Comparison of ENCODE assay signal across 16 cellular contexts in genomic region chr4:85776579-85776978, GRCh38.
DNase-seq lines count a peak whose midpoint lies in the region; ATAC-seq and TF ChIP-seq lines count a peak whose summit lies in the region.
"Had no signal": no experiment of that assay in that cellular context is flagged by ENCODE, and none has a peak within 500 bp of the region (broad histone marks: within the 10 kb centered on the region; RNA-seq: fewer than 3 reads in every experiment).

No MANE protein-coding gene starts in this region.

- H3K36me3 ChIP-seq in mammary epithelial cell (ENCODE audit: insufficient read depth, low read length) (no peaks in the 10 kb centered on the region), osteoblast (ENCODE audit: insufficient read depth, low read length) (no peaks in the 10 kb centered on the region)
- H3K36me3 ChIP-seq: BLaER1, stomach had no signal

- peak overlapping the region; percentile 0 to 79 (median 1) for H3K27ac Mint-ChIP-seq in IgD-negative memory B cell
- H3K27ac Mint-ChIP-seq in activated naive CD4-positive, alpha-beta T cell treated with anti-CD3 and anti-CD28 coated beads, Interleukin-2, amount 10 ng/mL, durations not matched to agents 7 days and 5 days = no peak overlapping the region
- H3K27ac Mint-ChIP-seq in activated CD8-positive, alpha-beta memory T cell treated with anti-CD3 and anti-CD28 coated beads, Interleukin-2, amount 10 ng/mL, durations not matched to agents 7 days and 5 days = no peak overlapping the region
- H3K27ac Mint-ChIP-seq: activated CD4-positive, alpha-beta memory T cell treated with anti-CD3 and anti-CD28 coated beads, Interleukin-2, amount 10 ng/mL, durations not matched to agents 7 days and 5 days; activated naive CD4-positive, alpha-beta T cell treated with anti-CD3 and anti-CD28 coated beads, Interleukin-2, amount 50 U/mL, for 24 hours had no signal

- dilution Hi-C loops in mammary epithelial cell (cut with HindIII; ENCODE audit: low sequenced_read_pairs) = no loop called here

- BruUV-seq in mammary epithelial cell (replicated peaks; lab: Mats Ljungman, UMichigan) = no TSS peak

- H3K27ac ChIP-seq in mammary epithelial cell (ENCODE audit: insufficient read depth, low read depth, low read length) = peak overlapping the region; percentile 3
- peak overlapping the region; percentile 21 for H3K27ac ChIP-seq in osteoblast (ENCODE audit: low read depth, low read length)
- H3K27ac ChIP-seq: BLaER1 had no signal

- H3K4me3 ChIP-seq in mammary epithelial cell (replicated peaks in 1 of 3; ENCODE audit: insufficient read depth in 1 of 3, low read depth in 2 of 3, low read length in 3 of 3) (no peak overlapping the region), osteoblast (ENCODE audit: insufficient read depth, low read length) (no peak overlapping the region)
- H3K4me3 ChIP-seq: BLaER1, stomach had no signal

- CTCF ChIA-PET in mammary epithelial cell (lab: Charles Lee; ENCODE audit: low non-redundant PET) = no interaction called here
- CTCF ChIA-PET in activated naive CD4-positive, alpha-beta T cell treated with anti-CD3 and anti-CD28 coated beads, Interleukin-2, amount 10 ng/mL, durations not matched to agents 7 days and 5 days (lab: Charles Lee) = no interaction called here
- CTCF ChIA-PET in activated CD8-positive, alpha-beta memory T cell treated with anti-CD3 and anti-CD28 coated beads, Interleukin-2, amount 10 ng/mL, durations not matched to agents 7 days and 5 days (lab: Charles Lee) = no interaction called here

- TF ChIP-seq CTCF in mammary epithelial cell (conservative IDR thresholded peaks at IDR 0.05 in 1 of 2, IDR thresholded peaks at IDR 0.05 in 1 of 2; ENCODE audit: extremely low read depth in 1 of 2, insufficient read depth in 1 of 2, low read depth in 1 of 2, low read length in 2 of 2) = no peak
- no peak for TF ChIP-seq CTCF in osteoblast (IDR thresholded peaks at IDR 0.05; ENCODE audit: extremely low read depth, low read depth, low read length)

- no peak overlapping the region for H3K9ac ChIP-seq in mammary epithelial cell (ENCODE audit: insufficient read depth, low read length)
- H3K9ac ChIP-seq: BLaER1 had no signal

- H3K9me3 Mint-ChIP-seq in IgD-negative memory B cell = peaks cover 0 to 3% (median 3%) of the 10 kb centered on the region in 3 donors
- H3K9me3 Mint-ChIP-seq in activated naive CD4-positive, alpha-beta T cell treated with anti-CD3 and anti-CD28 coated beads, Interleukin-2, amount 10 ng/mL, durations not matched to agents 7 days and 5 days = no peaks in the 10 kb centered on the region
- peaks cover 4% of the 10 kb centered on the region for H3K9me3 Mint-ChIP-seq in activated CD8-positive, alpha-beta memory T cell treated with anti-CD3 and anti-CD28 coated beads, Interleukin-2, amount 10 ng/mL, durations not matched to agents 7 days and 5 days (ENCODE audit: low read depth)
- H3K9me3 Mint-ChIP-seq: activated CD4-positive, alpha-beta memory T cell treated with anti-CD3 and anti-CD28 coated beads, Interleukin-2, amount 10 ng/mL, durations not matched to agents 7 days and 5 days had no signal

- peaks cover 21% of the 10 kb centered on the region for H3K4me1 ChIP-seq in mammary epithelial cell (ENCODE audit: insufficient read depth, low read length)
- H3K4me1 ChIP-seq in osteoblast (ENCODE audit: insufficient read depth, low read length) = peaks cover 19% of the 10 kb centered on the region
- H3K4me1 ChIP-seq: BLaER1 had no signal

- no peaks in the 10 kb centered on the region for H4K20me1 ChIP-seq in mammary epithelial cell (ENCODE audit: insufficient read depth, low read length)
- H4K20me1 ChIP-seq in osteoblast (ENCODE audit: insufficient read depth, low read length) = no peaks in the 10 kb centered on the region
- H4K20me1 ChIP-seq: BLaER1 had no signal

- H3K4me1 Mint-ChIP-seq in IgD-negative memory B cell = peaks cover 34 to 52% (median 48%) of the 10 kb centered on the region in 3 donors
- H3K4me1 Mint-ChIP-seq in activated naive CD4-positive, alpha-beta T cell treated with anti-CD3 and anti-CD28 coated beads, Interleukin-2, amount 10 ng/mL, durations not matched to agents 7 days and 5 days = no peaks in the 10 kb centered on the region
- no peaks in the 10 kb centered on the region for H3K4me1 Mint-ChIP-seq in activated CD8-positive, alpha-beta memory T cell treated with anti-CD3 and anti-CD28 coated beads, Interleukin-2, amount 10 ng/mL, durations not matched to agents 7 days and 5 days
- H3K4me1 Mint-ChIP-seq: activated CD4-positive, alpha-beta memory T cell treated with anti-CD3 and anti-CD28 coated beads, Interleukin-2, amount 10 ng/mL, durations not matched to agents 7 days and 5 days; activated naive CD4-positive, alpha-beta T cell treated with anti-CD3 and anti-CD28 coated beads, Interleukin-2, amount 50 U/mL, for 24 hours had no signal

- H3K9me3 ChIP-seq in mammary epithelial cell (replicated peaks; ENCODE audit: insufficient read depth, low read length) (no peaks in the 10 kb centered on the region), osteoblast (ENCODE audit: low read depth, low read length) (no peaks in the 10 kb centered on the region)
- H3K9me3 ChIP-seq: BLaER1, stomach had no signal

- H3K4me3 Mint-ChIP-seq in IgD-negative memory B cell = no peak overlapping the region
- no peak overlapping the region for H3K4me3 Mint-ChIP-seq in activated naive CD4-positive, alpha-beta T cell treated with anti-CD3 and anti-CD28 coated beads, Interleukin-2, amount 10 ng/mL, durations not matched to agents 7 days and 5 days
- H3K4me3 Mint-ChIP-seq in activated CD8-positive, alpha-beta memory T cell treated with anti-CD3 and anti-CD28 coated beads, Interleukin-2, amount 10 ng/mL, durations not matched to agents 7 days and 5 days = no peak overlapping the region
- H3K4me3 Mint-ChIP-seq: activated CD4-positive, alpha-beta memory T cell treated with anti-CD3 and anti-CD28 coated beads, Interleukin-2, amount 10 ng/mL, durations not matched to agents 7 days and 5 days; activated naive CD4-positive, alpha-beta T cell treated with anti-CD3 and anti-CD28 coated beads, Interleukin-2, amount 50 U/mL, for 24 hours had no signal

- H3K36me3 Mint-ChIP-seq in IgD-negative memory B cell = peaks cover 3% of the 10 kb centered on the region
- no peaks in the 10 kb centered on the region for H3K36me3 Mint-ChIP-seq in activated naive CD4-positive, alpha-beta T cell treated with anti-CD3 and anti-CD28 coated beads, Interleukin-2, amount 10 ng/mL, durations not matched to agents 7 days and 5 days
- no peaks in the 10 kb centered on the region for H3K36me3 Mint-ChIP-seq in activated CD8-positive, alpha-beta memory T cell treated with anti-CD3 and anti-CD28 coated beads, Interleukin-2, amount 10 ng/mL, durations not matched to agents 7 days and 5 days
- H3K36me3 Mint-ChIP-seq: activated naive CD4-positive, alpha-beta T cell treated with anti-CD3 and anti-CD28 coated beads, Interleukin-2, amount 50 U/mL, for 24 hours had no signal

- no peaks in the 10 kb centered on the region for H3K27me3 Mint-ChIP-seq in IgD-negative memory B cell
- H3K27me3 Mint-ChIP-seq in activated naive CD4-positive, alpha-beta T cell treated with anti-CD3 and anti-CD28 coated beads, Interleukin-2, amount 10 ng/mL, durations not matched to agents 7 days and 5 days = no peaks in the 10 kb centered on the region
- no peaks in the 10 kb centered on the region for H3K27me3 Mint-ChIP-seq in activated CD8-positive, alpha-beta memory T cell treated with anti-CD3 and anti-CD28 coated beads, Interleukin-2, amount 10 ng/mL, durations not matched to agents 7 days and 5 days
- H3K27me3 Mint-ChIP-seq: activated CD4-positive, alpha-beta memory T cell treated with anti-CD3 and anti-CD28 coated beads, Interleukin-2, amount 10 ng/mL, durations not matched to agents 7 days and 5 days; activated naive CD4-positive, alpha-beta T cell treated with anti-CD3 and anti-CD28 coated beads, Interleukin-2, amount 50 U/mL, for 24 hours; naive B cell had no signal

- peak; percentile 24 for ATAC-seq in GM18867 (IDR thresholded peaks at IDR 0.05; ENCODE audit: unreplicated experiment)
- ATAC-seq in GM21786 (IDR thresholded peaks at IDR 0.05; ENCODE audit: unreplicated experiment) = no peak
- no peak for ATAC-seq in HG03108 (IDR thresholded peaks at IDR 0.05; ENCODE audit: unreplicated experiment)
- ATAC-seq in activated CD8-positive, alpha-beta memory T cell treated with anti-CD3 and anti-CD28 coated beads, Interleukin-2, amount 10 ng/mL, durations not matched to agents 7 days and 5 days = no peak

- 40% methylated on average over 1 of the region's 1 CpG for WGBS in mammary epithelial cell (ENCODE audit: low coverage, missing lambda C conversion rate)

- H3K27me3 ChIP-seq in mammary epithelial cell (ENCODE audit: insufficient read depth, low read length) (no peaks in the 10 kb centered on the region), osteoblast (ENCODE audit: insufficient read depth, low read length) (no peaks in the 10 kb centered on the region)
- H3K27me3 ChIP-seq: BLaER1, stomach had no signal

- H3K4me2 ChIP-seq in mammary epithelial cell (ENCODE audit: insufficient read depth, low read depth, low read length) (peak overlapping the region; percentile 71), osteoblast (ENCODE audit: insufficient read depth, low read length) (peak overlapping the region; percentile 30)
- H3K4me2 ChIP-seq: BLaER1 had no signal

- H2AFZ ChIP-seq in mammary epithelial cell (ENCODE audit: low read depth, low read length) = peak overlapping the region; percentile 62
- H2AFZ ChIP-seq in osteoblast (ENCODE audit: low read length) = peak overlapping the region; percentile 12

- DNase-seq in mammary epithelial cell (peak; percentile 80), osteoblast (ENCODE audit: insufficient read length, low spot score, missing footprints) (no peak)
- DNase-seq in activated naive CD4-positive, alpha-beta T cell treated with anti-CD3 and anti-CD28 coated beads, Interleukin-2, amount 10 ng/mL, durations not matched to agents 7 days and 5 days = no peak
- DNase-seq in activated CD8-positive, alpha-beta memory T cell treated with anti-CD3 and anti-CD28 coated beads, Interleukin-2, amount 10 ng/mL, durations not matched to agents 7 days and 5 days = no peak
- DNase-seq: activated CD4-positive, alpha-beta memory T cell treated with anti-CD3 and anti-CD28 coated beads, Interleukin-2, amount 10 ng/mL, durations not matched to agents 7 days and 5 days; islet precursor cell; naive B cell; NCI-H2227 treated with DMSO at 0.1 percent for 48 hours; RPMI8226; stomach had no signal

- in situ Hi-C loops in mammary epithelial cell (cut with MboI; ENCODE audit: low sequenced_read_pairs in 2 of 2) = no loop called here

- intact Hi-C loops in mammary epithelial cell (cut with micrococcal nuclease) = no loop called here

- H3K79me2 ChIP-seq in mammary epithelial cell (ENCODE audit: insufficient read depth, low read length) (no peaks in the 10 kb centered on the region), osteoblast (ENCODE audit: insufficient read depth, low read length) (peaks cover 22% of the 10 kb centered on the region)

Comparison
In these comparisons a context has a peak if more than half of its experiments do, and no peak if none do; other contexts are left out.
1. H3K27ac Mint-ChIP-seq: peak in IgD-negative memory B cell (3 of 3); none in activated naive CD4-positive, alpha-beta T cell treated with anti-CD3 and anti-CD28 coated beads, Interleukin-2, amount 10 ng/mL, durations not matched to agents 7 days and 5 days (single experiment) and activated CD8-positive, alpha-beta memory T cell treated with anti-CD3 and anti-CD28 coated beads, Interleukin-2, amount 10 ng/mL, durations not matched to agents 7 days and 5 days (single experiment).